Comparison of ENCODE assay signal across 1 cellular context in the genomic region with DNA sequence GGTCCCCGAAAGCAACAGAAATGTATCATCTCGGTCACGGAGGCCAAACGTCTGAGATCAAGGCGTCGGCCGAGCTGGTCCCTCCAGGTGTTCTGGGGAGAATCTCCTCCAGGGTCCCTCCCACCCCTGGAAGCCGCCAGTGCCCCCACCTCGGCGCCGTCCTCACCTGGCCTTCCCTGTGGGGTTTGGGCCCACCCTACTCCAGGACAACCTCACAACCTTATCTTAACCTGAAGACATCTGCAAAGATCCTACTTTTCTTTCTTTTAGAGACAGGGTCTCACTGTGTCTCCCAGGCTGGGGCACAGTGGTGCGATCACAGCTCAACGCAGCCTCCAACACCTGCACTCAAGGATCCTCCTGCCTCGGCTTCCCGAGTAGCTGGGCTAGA.
TF ChIP-seq lines count a peak whose summit lies in the region.

No MANE protein-coding gene starts in this region.

TF ChIP-seq in WTC11, 78 proteins besides CTCF, POLR2A, EP300 and RAD21 (continued from another document):
- TF ChIP-seq TCF7 (CRISPR knock-in tag; IDR thresholded peaks at IDR 0.05; ENCODE audit: low read depth) (no peak), ZNF138 (CRISPR knock-in tag; conservative IDR thresholded peaks at IDR 0.05) (no peak), NR2C2 (CRISPR knock-in tag; IDR thresholded peaks at IDR 0.05) (no peak), ATF1 (CRISPR knock-in tag; IDR thresholded peaks at IDR 0.05) (no peak), MYBL2 (CRISPR knock-in tag; IDR thresholded peaks at IDR 0.05) (no peak), PRRX2 (CRISPR knock-in tag; IDR thresholded peaks at IDR 0.05) (no peak)
- TF ChIP-seq, protein P1, sequence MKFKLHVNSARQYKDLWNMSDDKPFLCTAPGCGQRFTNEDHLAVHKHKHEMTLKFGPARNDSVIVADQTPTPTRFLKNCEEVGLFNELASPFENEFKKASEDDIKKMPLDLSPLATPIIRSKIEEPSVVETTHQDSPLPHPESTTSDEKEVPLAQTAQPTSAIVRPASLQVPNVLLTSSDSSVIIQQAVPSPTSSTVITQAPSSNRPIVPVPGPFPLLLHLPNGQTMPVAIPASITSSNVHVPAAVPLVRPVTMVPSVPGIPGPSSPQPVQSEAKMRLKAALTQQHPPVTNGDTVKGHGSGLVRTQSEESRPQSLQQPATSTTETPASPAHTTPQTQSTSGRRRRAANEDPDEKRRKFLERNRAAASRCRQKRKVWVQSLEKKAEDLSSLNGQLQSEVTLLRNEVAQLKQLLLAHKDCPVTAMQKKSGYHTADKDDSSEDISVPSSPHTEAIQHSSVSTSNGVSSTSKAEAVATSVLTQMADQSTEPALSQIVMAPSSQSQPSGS (CRISPR knock-in tag; IDR thresholded peaks at IDR 0.05; ENCODE audit: borderline replicate concordance, low read depth): no peak
- TF ChIP-seq, protein P2, sequence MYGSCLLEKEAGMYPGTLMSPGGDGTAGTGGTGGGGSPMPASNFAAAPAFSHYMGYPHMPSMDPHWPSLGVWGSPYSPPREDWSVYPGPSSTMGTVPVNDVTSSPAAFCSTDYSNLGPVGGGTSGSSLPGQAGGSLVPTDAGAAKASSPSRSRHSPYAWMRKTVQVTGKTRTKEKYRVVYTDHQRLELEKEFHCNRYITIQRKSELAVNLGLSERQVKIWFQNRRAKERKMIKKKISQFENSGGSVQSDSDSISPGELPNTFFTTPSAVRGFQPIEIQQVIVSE (CRISPR knock-in tag; IDR thresholded peaks at IDR 0.05; ENCODE audit: borderline replicate concordance): no peak
- TF ChIP-seq, protein P3, sequence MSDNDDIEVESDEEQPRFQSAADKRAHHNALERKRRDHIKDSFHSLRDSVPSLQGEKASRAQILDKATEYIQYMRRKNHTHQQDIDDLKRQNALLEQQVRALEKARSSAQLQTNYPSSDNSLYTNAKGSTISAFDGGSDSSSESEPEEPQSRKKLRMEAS (CRISPR knock-in tag; IDR thresholded peaks at IDR 0.05): no peak
- TF ChIP-seq, protein P4, sequence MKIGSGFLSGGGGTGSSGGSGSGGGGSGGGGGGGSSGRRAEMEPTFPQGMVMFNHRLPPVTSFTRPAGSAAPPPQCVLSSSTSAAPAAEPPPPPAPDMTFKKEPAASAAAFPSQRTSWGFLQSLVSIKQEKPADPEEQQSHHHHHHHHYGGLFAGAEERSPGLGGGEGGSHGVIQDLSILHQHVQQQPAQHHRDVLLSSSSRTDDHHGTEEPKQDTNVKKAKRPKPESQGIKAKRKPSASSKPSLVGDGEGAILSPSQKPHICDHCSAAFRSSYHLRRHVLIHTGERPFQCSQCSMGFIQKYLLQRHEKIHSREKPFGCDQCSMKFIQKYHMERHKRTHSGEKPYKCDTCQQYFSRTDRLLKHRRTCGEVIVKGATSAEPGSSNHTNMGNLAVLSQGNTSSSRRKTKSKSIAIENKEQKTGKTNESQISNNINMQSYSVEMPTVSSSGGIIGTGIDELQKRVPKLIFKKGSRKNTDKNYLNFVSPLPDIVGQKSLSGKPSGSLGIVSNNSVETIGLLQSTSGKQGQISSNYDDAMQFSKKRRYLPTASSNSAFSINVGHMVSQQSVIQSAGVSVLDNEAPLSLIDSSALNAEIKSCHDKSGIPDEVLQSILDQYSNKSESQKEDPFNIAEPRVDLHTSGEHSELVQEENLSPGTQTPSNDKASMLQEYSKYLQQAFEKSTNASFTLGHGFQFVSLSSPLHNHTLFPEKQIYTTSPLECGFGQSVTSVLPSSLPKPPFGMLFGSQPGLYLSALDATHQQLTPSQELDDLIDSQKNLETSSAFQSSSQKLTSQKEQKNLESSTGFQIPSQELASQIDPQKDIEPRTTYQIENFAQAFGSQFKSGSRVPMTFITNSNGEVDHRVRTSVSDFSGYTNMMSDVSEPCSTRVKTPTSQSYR (CRISPR knock-in tag; IDR thresholded peaks at IDR 0.05): no peak
- TF ChIP-seq, protein P5, sequence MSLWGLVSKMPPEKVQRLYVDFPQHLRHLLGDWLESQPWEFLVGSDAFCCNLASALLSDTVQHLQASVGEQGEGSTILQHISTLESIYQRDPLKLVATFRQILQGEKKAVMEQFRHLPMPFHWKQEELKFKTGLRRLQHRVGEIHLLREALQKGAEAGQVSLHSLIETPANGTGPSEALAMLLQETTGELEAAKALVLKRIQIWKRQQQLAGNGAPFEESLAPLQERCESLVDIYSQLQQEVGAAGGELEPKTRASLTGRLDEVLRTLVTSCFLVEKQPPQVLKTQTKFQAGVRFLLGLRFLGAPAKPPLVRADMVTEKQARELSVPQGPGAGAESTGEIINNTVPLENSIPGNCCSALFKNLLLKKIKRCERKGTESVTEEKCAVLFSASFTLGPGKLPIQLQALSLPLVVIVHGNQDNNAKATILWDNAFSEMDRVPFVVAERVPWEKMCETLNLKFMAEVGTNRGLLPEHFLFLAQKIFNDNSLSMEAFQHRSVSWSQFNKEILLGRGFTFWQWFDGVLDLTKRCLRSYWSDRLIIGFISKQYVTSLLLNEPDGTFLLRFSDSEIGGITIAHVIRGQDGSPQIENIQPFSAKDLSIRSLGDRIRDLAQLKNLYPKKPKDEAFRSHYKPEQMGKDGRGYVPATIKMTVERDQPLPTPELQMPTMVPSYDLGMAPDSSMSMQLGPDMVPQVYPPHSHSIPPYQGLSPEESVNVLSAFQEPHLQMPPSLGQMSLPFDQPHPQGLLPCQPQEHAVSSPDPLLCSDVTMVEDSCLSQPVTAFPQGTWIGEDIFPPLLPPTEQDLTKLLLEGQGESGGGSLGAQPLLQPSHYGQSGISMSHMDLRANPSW (CRISPR knock-in tag; conservative IDR thresholded peaks at IDR 0.05; ENCODE audit: low read depth): no peak
- TF ChIP-seq, protein P6, sequence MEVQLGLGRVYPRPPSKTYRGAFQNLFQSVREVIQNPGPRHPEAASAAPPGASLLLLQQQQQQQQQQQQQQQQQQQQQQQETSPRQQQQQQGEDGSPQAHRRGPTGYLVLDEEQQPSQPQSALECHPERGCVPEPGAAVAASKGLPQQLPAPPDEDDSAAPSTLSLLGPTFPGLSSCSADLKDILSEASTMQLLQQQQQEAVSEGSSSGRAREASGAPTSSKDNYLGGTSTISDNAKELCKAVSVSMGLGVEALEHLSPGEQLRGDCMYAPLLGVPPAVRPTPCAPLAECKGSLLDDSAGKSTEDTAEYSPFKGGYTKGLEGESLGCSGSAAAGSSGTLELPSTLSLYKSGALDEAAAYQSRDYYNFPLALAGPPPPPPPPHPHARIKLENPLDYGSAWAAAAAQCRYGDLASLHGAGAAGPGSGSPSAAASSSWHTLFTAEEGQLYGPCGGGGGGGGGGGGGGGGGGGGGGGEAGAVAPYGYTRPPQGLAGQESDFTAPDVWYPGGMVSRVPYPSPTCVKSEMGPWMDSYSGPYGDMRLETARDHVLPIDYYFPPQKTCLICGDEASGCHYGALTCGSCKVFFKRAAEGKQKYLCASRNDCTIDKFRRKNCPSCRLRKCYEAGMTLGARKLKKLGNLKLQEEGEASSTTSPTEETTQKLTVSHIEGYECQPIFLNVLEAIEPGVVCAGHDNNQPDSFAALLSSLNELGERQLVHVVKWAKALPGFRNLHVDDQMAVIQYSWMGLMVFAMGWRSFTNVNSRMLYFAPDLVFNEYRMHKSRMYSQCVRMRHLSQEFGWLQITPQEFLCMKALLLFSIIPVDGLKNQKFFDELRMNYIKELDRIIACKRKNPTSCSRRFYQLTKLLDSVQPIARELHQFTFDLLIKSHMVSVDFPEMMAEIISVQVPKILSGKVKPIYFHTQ (CRISPR knock-in tag; IDR thresholded peaks at IDR 0.05): no peak
- TF ChIP-seq, protein P7, sequence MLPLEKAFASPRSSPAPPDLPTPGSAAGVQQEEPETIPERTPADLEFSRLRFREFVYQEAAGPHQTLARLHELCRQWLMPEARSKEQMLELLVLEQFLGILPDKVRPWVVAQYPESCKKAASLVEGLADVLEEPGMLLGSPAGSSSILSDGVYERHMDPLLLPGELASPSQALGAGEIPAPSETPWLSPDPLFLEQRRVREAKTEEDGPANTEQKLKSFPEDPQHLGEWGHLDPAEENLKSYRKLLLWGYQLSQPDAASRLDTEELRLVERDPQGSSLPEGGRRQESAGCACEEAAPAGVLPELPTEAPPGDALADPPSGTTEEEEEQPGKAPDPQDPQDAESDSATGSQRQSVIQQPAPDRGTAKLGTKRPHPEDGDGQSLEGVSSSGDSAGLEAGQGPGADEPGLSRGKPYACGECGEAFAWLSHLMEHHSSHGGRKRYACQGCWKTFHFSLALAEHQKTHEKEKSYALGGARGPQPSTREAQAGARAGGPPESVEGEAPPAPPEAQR (CRISPR knock-in tag; IDR thresholded peaks at IDR 0.05): no peak
